8 cellular contexts compared by ENCODE assay signal in genomic region chr2:102082591-102083586, GRCh38. TPM values are rescaled to one million over a fixed set of nuclear protein-coding genes. Genes with fewer than 3 reads are reported as not detected.
A peak's percentile ranks its signal among the peaks of the same experiment; 100 is the strongest.
DNase-seq lines count a peak whose midpoint lies in the region; ATAC-seq and TF ChIP-seq lines count a peak whose summit lies in the region.
"Had no signal": no experiment of that assay in that cellular context is flagged by ENCODE, and none has a peak within 500 bp of the region (broad histone marks: within the 10 kb centered on the region; RNA-seq: fewer than 3 reads in every experiment).

No MANE protein-coding gene starts in this region.

- H3K27ac Mint-ChIP-seq in activated naive CD8-positive, alpha-beta T cell treated with anti-CD3 and anti-CD28 coated beads for 36 hours: peak overlapping the region; percentile 97

- no TSS peak for BruUV-seq in PC-9 (replicated peaks; lab: Mats Ljungman, UMichigan)

- no peaks in the 10 kb centered on the region for H3K79me2 ChIP-seq in PC-9 (ENCODE audit: low read depth)

- no peak for TF ChIP-seq CTCF in PC-9 (conservative IDR thresholded peaks at IDR 0.05)

- intact Hi-C loops in PC-9 (cut with micrococcal nuclease; ENCODE audit: unreplicated experiment): no loop called here

- H4K20me1 ChIP-seq in PC-9 (ENCODE audit: insufficient read depth): no peaks in the 10 kb centered on the region

- peaks cover 9% of the 10 kb centered on the region for H3K9me3 ChIP-seq in PC-9 (ENCODE audit: insufficient read depth, low read depth)

- peak overlapping the region; percentile 64 for H3K4me3 Mint-ChIP-seq in activated naive CD8-positive, alpha-beta T cell treated with anti-CD3 and anti-CD28 coated beads for 36 hours
- H3K4me3 Mint-ChIP-seq: brain had no signal

- peak; percentile 62 for ATAC-seq in GM18861 (IDR thresholded peaks at IDR 0.05; ENCODE audit: unreplicated experiment)
- peak; percentile 88 for ATAC-seq in HG02885 (IDR thresholded peaks at IDR 0.05; ENCODE audit: poor library complexity, unreplicated experiment)

- peak overlapping the region; percentile 43 for H3K27ac ChIP-seq in PC-9

- no peak overlapping the region for H2AFZ ChIP-seq in PC-9

- peaks cover 41% of the 10 kb centered on the region for H3K4me1 Mint-ChIP-seq in activated naive CD8-positive, alpha-beta T cell treated with anti-CD3 and anti-CD28 coated beads for 36 hours

- no peaks in the 10 kb centered on the region for H3K27me3 ChIP-seq in PC-9 (ENCODE audit: insufficient read depth, low read depth)

- no peaks in the 10 kb centered on the region for H3K9me2 ChIP-seq in PC-9 (ENCODE audit: insufficient read depth)

- CTCF ChIA-PET in PC-9 (lab: Charles Lee): interaction anchor here (0.6 to 0.9 kb wide), 2 partner anchors 59 to 75 kb away, joined by 6 to 13 read pairs; no protein-coding TSS in a partner anchor

- no peak for DNase-seq in PC-9
- DNase-seq in activated naive CD8-positive, alpha-beta T cell treated with anti-CD3 and anti-CD28 coated beads for 36 hours: peak; percentile 60
- peak; percentile 89 for DNase-seq in kidney glomerular epithelial cell (lab: John Stamatoyannopoulos, UW)
- DNase-seq in stimulated activated CD8-positive, alpha-beta memory T cell treated with anti-CD3 and anti-CD28 coated beads, Interleukin-7, amount 100 ng/mL, for 4 hours (ENCODE audit: low read depth in 2 of 2): peak; percentile 24 to 27
- DNase-seq in NCI-H2227 (lab: John Stamatoyannopoulos, UW; ENCODE audit: unreplicated experiment): no peak

- peaks cover 15% of the 10 kb centered on the region for H3K9me3 Mint-ChIP-seq in activated naive CD8-positive, alpha-beta T cell treated with anti-CD3 and anti-CD28 coated beads for 36 hours

- peaks cover 10% of the 10 kb centered on the region for H3K36me3 Mint-ChIP-seq in activated naive CD8-positive, alpha-beta T cell treated with anti-CD3 and anti-CD28 coated beads for 36 hours
- H3K36me3 Mint-ChIP-seq: brain had no signal

- peaks cover 21% of the 10 kb centered on the region for H3K4me1 ChIP-seq in PC-9 (replicated peaks; ENCODE audit: insufficient read depth)

- no peak overlapping the region for H3K4me3 ChIP-seq in PC-9

- H3K27me3 Mint-ChIP-seq in activated naive CD8-positive, alpha-beta T cell treated with anti-CD3 and anti-CD28 coated beads for 36 hours: no peaks in the 10 kb centered on the region

- POLR2A ChIA-PET in PC-9 (lab: Charles Lee; ENCODE audit: unreplicated experiment): interaction anchor here (0.6 kb wide), 3 partner anchors 13 to 75 kb away, joined by 3 to 6 read pairs (median 4); no protein-coding TSS in a partner anchor

- H3K36me3 ChIP-seq in PC-9 (ENCODE audit: low read depth): no peaks in the 10 kb centered on the region

- 0 out of 2 replicates have a peak overlapping the region, but pooled peaks have one; percentile 17 for H3K4me2 ChIP-seq in PC-9

- H3F3A ChIP-seq in PC-9 (ENCODE audit: insufficient read depth, low read depth): peaks cover 14% of the 10 kb centered on the region

RNA-seq across cellular contexts. Expression of gene IL1R1, which starts 59.7 kb away (rescaled TPM):
- total RNA-seq in PC-9 (2021): 5.0 and 6.5 TPM in 2 replicates
- total RNA-seq in activated naive CD8-positive, alpha-beta T cell treated with anti-CD3 and anti-CD28 coated beads for 36 hours: 1 to 10 TPM in 1 of 2 experiments, under 1 TPM in 1; 0.70 to 1.2 TPM

Comparison
In these comparisons a context has a peak if more than half of its experiments do, and no peak if none do; other contexts are left out.
1. DNase-seq: peak in activated naive CD8-positive, alpha-beta T cell treated with anti-CD3 and anti-CD28 coated beads for 36 hours (single experiment), kidney glomerular epithelial cell (single experiment) and stimulated activated CD8-positive, alpha-beta memory T cell treated with anti-CD3 and anti-CD28 coated beads, Interleukin-7, amount 100 ng/mL, for 4 hours (2 of 2); none in PC-9 (0 of 2) and NCI-H2227 (single experiment).